ENCODE assay signal across 25 cellular contexts in the genomic region with DNA sequence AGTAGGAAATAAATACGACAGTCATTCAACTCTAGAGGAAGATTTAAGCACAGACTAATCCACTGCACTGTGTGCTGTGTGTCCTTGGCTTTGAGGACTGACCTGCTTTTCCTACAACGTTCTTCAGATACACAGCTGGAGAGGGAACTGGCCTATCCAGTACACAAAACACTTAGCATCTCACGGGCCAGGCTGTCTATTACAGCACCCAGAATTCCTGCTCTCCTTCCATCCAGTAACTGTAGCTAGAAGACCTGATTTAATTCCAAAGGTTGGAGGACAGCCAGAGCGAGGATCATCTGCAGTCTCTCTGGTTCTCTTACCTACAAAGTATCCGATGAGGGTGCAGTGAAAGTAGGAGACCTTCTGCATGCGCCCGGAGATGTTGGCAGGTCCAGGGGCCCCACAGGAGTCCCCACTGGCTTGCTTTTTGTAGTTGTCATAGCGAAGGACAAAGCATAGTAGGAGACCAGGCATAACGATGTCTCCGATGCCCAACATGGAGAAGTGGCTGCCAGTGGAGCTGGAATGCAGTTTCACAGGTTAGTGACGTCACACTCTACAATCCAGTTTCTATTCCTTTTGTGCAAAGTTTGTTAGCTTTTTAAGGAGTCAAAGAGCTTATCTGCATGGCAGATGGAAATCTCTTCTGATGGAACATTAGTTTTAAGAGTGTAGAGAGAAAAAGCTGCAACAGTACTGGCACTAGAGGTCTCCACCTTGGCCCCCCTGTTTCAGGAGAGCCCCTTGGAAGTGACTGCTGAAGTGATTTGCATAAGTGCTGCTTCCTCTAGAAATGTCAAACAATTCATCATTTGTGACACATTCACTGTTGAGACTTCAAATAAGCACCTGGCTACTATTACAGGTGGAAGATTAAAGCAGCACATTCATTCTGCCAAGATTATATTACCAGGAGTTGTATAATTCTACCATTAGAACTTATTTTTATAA. TPM values are rescaled to one million over a fixed set of nuclear protein-coding genes. Genes with fewer than 3 reads are reported as not detected.
DNase-seq lines count a peak whose midpoint lies in the region; ATAC-seq, FAIRE-seq and TF ChIP-seq lines count a peak whose summit lies in the region.
"Had no signal": no experiment of that assay in that cellular context is flagged by ENCODE, and none has a peak within 500 bp of the region (broad histone marks: within the 10 kb centered on the region; RNA-seq: fewer than 3 reads in every experiment).

No MANE protein-coding gene starts in this region.

- H2AFZ ChIP-seq in GM12878 (ENCODE audit: control insufficient read depth, low read depth, low read length) = no peak overlapping the region

- peaks cover 53% of the 10 kb centered on the region for H3K36me3 Mint-ChIP-seq in mesothelial cell of epicardium
- peaks cover 13% of the 10 kb centered on the region for H3K36me3 Mint-ChIP-seq in activated naive CD8-positive, alpha-beta T cell treated with anti-CD3 and anti-CD28 coated beads, Interleukin-2, amount 50 U/mL, for 24 hours (ENCODE audit: low read depth)
- peaks cover 51% of the 10 kb centered on the region for H3K36me3 Mint-ChIP-seq in effector memory CD8-positive, alpha-beta T cell (ENCODE audit: insufficient read depth)

- H3K27ac ChIP-seq in GM12878 (ENCODE audit: control insufficient read depth, insufficient read depth) = no peak overlapping the region
- no peak overlapping the region for H3K27ac ChIP-seq in mesendoderm (ENCODE audit: low read depth, low read length)
- H3K27ac ChIP-seq: suprapubic skin, VCaP had no signal

- in situ Hi-C loops in GM13976 (cut with MboI; ENCODE audit: low sequenced_read_pairs, unreplicated experiment) = no loop called here
- in situ Hi-C loops in GM12878 (cut with MboI) = no loop called here

- H3K4me3 ChIP-seq in GM12878 (no peak overlapping the region), mesendoderm (ENCODE audit: low read length) (no peak overlapping the region)
- H3K4me3 ChIP-seq: spleen, suprapubic skin had no signal

- no peaks in the 10 kb centered on the region for H3K79me1 ChIP-seq in mesendoderm (ENCODE audit: low read length)

- no peak for TF ChIP-seq CTCF in GM13976 (IDR thresholded peaks at IDR 0.05; ENCODE audit: borderline replicate concordance, control extremely low read depth, extremely low read depth, insufficient read depth, missing control alignments)
- TF ChIP-seq CTCF in GM12878 (IDR thresholded peaks at IDR 0.05 in 2 of 3, conservative IDR thresholded peaks at IDR 0.05 in 1 of 3; ENCODE audit: control insufficient read depth in 2 of 3, extremely low read depth in 1 of 3, insufficient read depth in 1 of 3, low read depth in 3 of 3, low read length in 3 of 3) = no peak
- TF ChIP-seq CTCF in mesothelial cell of epicardium (IDR thresholded peaks at IDR 0.05; ENCODE audit: unreplicated experiment) = no peak

- TF ChIP-seq EP300 in GM12878 (IDR thresholded peaks at IDR 0.05; ENCODE audit: borderline replicate concordance in 1 of 2, control insufficient read depth in 1 of 2, low read depth in 2 of 2, low read length in 2 of 2) = no peak

- H4K8ac ChIP-seq in mesendoderm (ENCODE audit: low read depth, low read length) = no peak overlapping the region

- peak overlapping the region; percentile 44 for H3K27ac Mint-ChIP-seq in mesothelial cell of epicardium
- no peak overlapping the region for H3K27ac Mint-ChIP-seq in activated naive CD8-positive, alpha-beta T cell treated with anti-CD3 and anti-CD28 coated beads, Interleukin-2, amount 50 U/mL, for 24 hours
- peak overlapping the region in 1 of 2 donors; percentile 52 for H3K27ac Mint-ChIP-seq in effector memory CD8-positive, alpha-beta T cell
- H3K27ac Mint-ChIP-seq: CD4-positive, alpha-beta memory T cell had no signal

- H3K9ac ChIP-seq in GM12878 (ENCODE audit: control insufficient read depth, insufficient read depth, low read length) (no peak overlapping the region), mesendoderm (ENCODE audit: low read length) (no peak overlapping the region)

- DNase-seq in AG20443 (ENCODE audit: low spot score) (peak; percentile 6), GM13976 (ENCODE audit: low spot score) (peak; percentile 31), GM12878 (ENCODE audit: low read depth, low spot score) (no peak), mesothelial cell of epicardium (ENCODE audit: low spot score in 2 of 2, unreplicated experiment in 2 of 2) (no peak), mesendoderm (no peak)
- DNase-seq in activated naive CD8-positive, alpha-beta T cell treated with anti-CD3 and anti-CD28 coated beads, Interleukin-2, amount 50 U/mL, for 24 hours = no peak
- no peak for DNase-seq in effector memory CD8-positive, alpha-beta T cell
- DNase-seq: activated CD4-positive, alpha-beta T cell treated with anti-CD3 and anti-CD28 coated beads, Interleukin-2, amount 50 U/mL, for 48 hours; activated naive CD4-positive, alpha-beta T cell treated with Interleukin-2 at 50 U/mL for 16 hours; activated T-cell treated with anti-CD3 and anti-CD28 coated beads for 4 hours; aorta; CD4-positive, alpha-beta memory T cell; hypothalamus; KG1; MV-4-11; NCI-H2029; SHP77; spleen; stimulated activated CD8-positive, alpha-beta memory T cell treated with anti-CD3 and anti-CD28 coated beads, Interleukin-4, amount 100 ng/mL, for 48 hours had no signal

- POLR2A ChIA-PET in GM12878 (lab: Charles Lee) = interaction anchor here (1.3 to 1.5 kb wide), 2 partner anchors 9 to 60 kb away, joined by 3 to 5 read pairs; no protein-coding TSS in a partner anchor

- H3K18ac ChIP-seq in mesendoderm (ENCODE audit: low read length) = no peak overlapping the region

- SMC1A ChIA-PET in GM12878 (lab: Charles Lee; ENCODE audit: uncharacterized antibody, unreplicated experiment) = interaction anchor here (0.8 to 1.3 kb wide), 3 partner anchors 16 to 102 kb away, joined by 3 read pairs; no protein-coding TSS in a partner anchor

- no peaks in the 10 kb centered on the region for H3K9me3 ChIP-seq in GM12878 (replicated peaks; ENCODE audit: control insufficient read depth, insufficient read depth, low read length)
- H3K9me3 ChIP-seq: spleen, suprapubic skin had no signal

- TF ChIP-seq POLR2A in GM12878 (IDR thresholded peaks at IDR 0.05; ENCODE audit: low read depth, low read length) = no peak

- H3K23ac ChIP-seq in mesendoderm (ENCODE audit: low read length) = no peak overlapping the region

- intact Hi-C loops in GM12878 (cut with micrococcal nuclease; ENCODE audit: unreplicated experiment) = no loop called here

- H4K20me1 ChIP-seq in GM12878 (ENCODE audit: control insufficient read depth, insufficient read depth) = no peaks in the 10 kb centered on the region

- H3K27me3 ChIP-seq in GM12878 (replicated peaks in 1 of 2; ENCODE audit: control insufficient read depth in 2 of 2, insufficient read depth in 2 of 2, low read length in 1 of 2) (no peaks in the 10 kb centered on the region), mesendoderm (ENCODE audit: insufficient read depth, low read length, poor library complexity) (no peaks in the 10 kb centered on the region)
- H3K27me3 ChIP-seq: spleen, suprapubic skin had no signal

- no peak for FAIRE-seq in GM12878 (lab: Jason Lieb, UNC)
- FAIRE-seq: H1, kidney had no signal

- 0 out of 2 replicates have a peak, but pooled peaks have one; percentile 7 for TF ChIP-seq RAD21 in GM12878 (IDR thresholded peaks at IDR 0.05; ENCODE audit: insufficient read depth, low read depth, low read length)

- H3K9me3 Mint-ChIP-seq in mesothelial cell of epicardium = no peaks in the 10 kb centered on the region
- H3K9me3 Mint-ChIP-seq in activated naive CD8-positive, alpha-beta T cell treated with anti-CD3 and anti-CD28 coated beads, Interleukin-2, amount 50 U/mL, for 24 hours = no peaks in the 10 kb centered on the region
- H3K9me3 Mint-ChIP-seq in effector memory CD8-positive, alpha-beta T cell = no peaks in the 10 kb centered on the region
- H3K9me3 Mint-ChIP-seq: neural crest cell had no signal

- H3K4me3 Mint-ChIP-seq in mesothelial cell of epicardium = no peak overlapping the region
- H3K4me3 Mint-ChIP-seq in activated naive CD8-positive, alpha-beta T cell treated with anti-CD3 and anti-CD28 coated beads, Interleukin-2, amount 50 U/mL, for 24 hours = no peak overlapping the region
- no peak overlapping the region for H3K4me3 Mint-ChIP-seq in effector memory CD8-positive, alpha-beta T cell
- H3K4me3 Mint-ChIP-seq: CD4-positive, alpha-beta memory T cell; neural crest cell had no signal

- H3K4me1 ChIP-seq in GM12878 (ENCODE audit: control insufficient read depth, insufficient read depth, low read length) (no peaks in the 10 kb centered on the region), mesendoderm (ENCODE audit: control insufficient read depth, low read depth, low read length) (no peaks in the 10 kb centered on the region)

- H2BK120ac ChIP-seq in mesendoderm (ENCODE audit: low read depth, low read length) = no peak overlapping the region

- peaks cover 14% of the 10 kb centered on the region for H3K4me1 Mint-ChIP-seq in mesothelial cell of epicardium
- no peaks in the 10 kb centered on the region for H3K4me1 Mint-ChIP-seq in activated naive CD8-positive, alpha-beta T cell treated with anti-CD3 and anti-CD28 coated beads, Interleukin-2, amount 50 U/mL, for 24 hours
- H3K4me1 Mint-ChIP-seq in effector memory CD8-positive, alpha-beta T cell (ENCODE audit: low read depth in 2 of 2) = peaks cover 9 to 12% of the 10 kb centered on the region in 2 donors

- H3K36me3 ChIP-seq in GM12878 (ENCODE audit: control insufficient read depth in 2 of 2, insufficient read depth in 2 of 2, low read length in 1 of 2) (peaks cover 22 to 36% of the 10 kb centered on the region in 2 experiments), mesendoderm (ENCODE audit: control insufficient read depth, insufficient read depth, low read length) (peaks cover 7% of the 10 kb centered on the region)

- RAD21 ChIA-PET in GM12878 (lab: Charles Lee; ENCODE audit: unreplicated experiment) = interaction anchor here (0.8 to 1.0 kb wide), 2 partner anchors 22 to 205 kb away, joined by 3 read pairs; no protein-coding TSS in a partner anchor

- H3K79me2 ChIP-seq in GM12878 (ENCODE audit: control insufficient read depth, insufficient read depth, low read length) (no peaks in the 10 kb centered on the region), mesendoderm (ENCODE audit: control insufficient read depth, insufficient read depth, low read length) (no peaks in the 10 kb centered on the region)

- no peak overlapping the region for H3K56ac ChIP-seq in mesendoderm (ENCODE audit: low read length)

- CTCF ChIA-PET in GM12878 (lab: Yijun Ruan, JAX) = interaction anchor here (1.2 to 1.4 kb wide), 2 partner anchors 184 to 205 kb away, joined by 3 to 9 read pairs; no protein-coding TSS in a partner anchor

- no peak overlapping the region for H2BK5ac ChIP-seq in mesendoderm (ENCODE audit: low read length)

- no peak overlapping the region for H3K4me2 ChIP-seq in GM12878 (ENCODE audit: control insufficient read depth, insufficient read depth)
- no peak overlapping the region for H3K4me2 ChIP-seq in mesendoderm (ENCODE audit: low read length)

- WGBS in GM12878 (ENCODE audit: insufficient coverage, insufficient replicate concordance, low lambda C conversion rate, missing lambda C conversion rate) = 96% methylated on average over 11 of the region's 11 CpGs
- WGBS in mesendoderm (ENCODE audit: extremely low coverage, insufficient coverage, low lambda C conversion rate) = no CpG with 5 or more reads among the region's 11 CpGs

- ATAC-seq in GM12878 = peak; percentile 46
- no peak for ATAC-seq in activated naive CD8-positive, alpha-beta T cell treated with anti-CD3 and anti-CD28 coated beads, Interleukin-2, amount 50 U/mL, for 24 hours
- no peak for ATAC-seq in GM18498 (IDR thresholded peaks at IDR 0.05; ENCODE audit: unreplicated experiment)
- no peak for ATAC-seq in effector memory CD8-positive, alpha-beta T cell (replicated peaks)

- H3K27me3 Mint-ChIP-seq in mesothelial cell of epicardium (ENCODE audit: low read depth) = no peaks in the 10 kb centered on the region
- no peaks in the 10 kb centered on the region for H3K27me3 Mint-ChIP-seq in activated naive CD8-positive, alpha-beta T cell treated with anti-CD3 and anti-CD28 coated beads, Interleukin-2, amount 50 U/mL, for 24 hours
- H3K27me3 Mint-ChIP-seq in effector memory CD8-positive, alpha-beta T cell = no peaks in the 10 kb centered on the region
- H3K27me3 Mint-ChIP-seq: CD4-positive, alpha-beta memory T cell had no signal

- no peak overlapping the region for H2BK15ac ChIP-seq in mesendoderm (replicated peaks; ENCODE audit: low read depth)

- BruUV-seq in GM12878 (replicated peaks; lab: Mats Ljungman, UMichigan) = no TSS peak

- H3K4ac ChIP-seq in mesendoderm (ENCODE audit: low read depth, low read length) = no peak overlapping the region

- no peak overlapping the region for H2AK5ac ChIP-seq in mesendoderm (ENCODE audit: low read length)

- no peak overlapping the region for H4K5ac ChIP-seq in mesendoderm (ENCODE audit: low read length)

RNA-seq across cellular contexts. Expression of gene ACADS, which starts 41.7 kb away (rescaled TPM):
- total RNA-seq in GM12878 (2013; cell fraction: nucleolus; rRNA removed) = 7.3 and 9.4 TPM in 2 replicates
- total RNA-seq in GM12878 (2014; rRNA removed) = 17.1 and 18.1 TPM in 2 replicates
- total RNA-seq in GM12878 (2014; rRNA removed; fragmentation: Illumina TruSeq; extraction: Trizol) = 4.1 and 5.0 TPM in 2 replicates
- total RNA-seq in GM12878 (2021) = 14.7 and 15.4 TPM in 2 replicates
- polyA plus RNA-seq in GM12878 (2011; ENCODE audit: low read depth) = 3.6 TPM
- 2.6 and 5.0 TPM in 2 replicates for polyA plus RNA-seq in GM12878 (2011; rRNA removed)
- 8.0 and 11.7 TPM in 2 replicates for polyA plus RNA-seq in GM12878 (2011; cell fraction: cytosol; rRNA removed)
- 22.4 and 23.8 TPM in 2 replicates for polyA plus RNA-seq in GM12878 (2011; cell fraction: nucleus; rRNA removed)
- polyA plus RNA-seq in GM12878 (2012) = 14.1 and 16.9 TPM in 2 replicates
- polyA plus RNA-seq in GM12878 (2014; fragmentation: Illumina TruSeq; extraction: Trizol) = 0.40 and 2.4 TPM in 2 replicates
- polyA plus RNA-seq in GM12878 (2014; fragmentation: Nextera tagmentation; extraction: Ambion mirVana) = under 1 TPM; 0.05 to 0.38 TPM
- 15.3 and 16.0 TPM in 2 replicates for polyA plus RNA-seq in GM12878 (2014; rRNA removed)
- 10 to 100 TPM; 16.5 to 18.1 TPM for polyA plus RNA-seq in GM12878 (2016; fragmentation: Nextera tagmentation; extraction: Ambion mirVana)
- 1.4 and 6.0 TPM in 2 replicates for polyA minus RNA-seq in GM12878 (2011; rRNA and poly(A)+ RNA removed)
- 3.6 TPM in 2 replicates for polyA minus RNA-seq in GM12878 (2011; cell fraction: cytosol; rRNA and poly(A)+ RNA removed)
- 4.0 and 4.1 TPM in 2 replicates for polyA minus RNA-seq in GM12878 (2011; cell fraction: nucleus; rRNA and poly(A)+ RNA removed)
- 11.9 to 12.8 TPM (median 11.9 TPM) in 3 replicates for total RNA-seq in mesothelial cell of epicardium
- polyA plus RNA-seq in mesendoderm (2013, experiment 1 of 2) = 1.0 TPM
- 1.1 TPM for polyA plus RNA-seq in mesendoderm (2013, experiment 2 of 2)

RNA-seq across cellular contexts. Expression of gene UNC119B, which starts 57.1 kb away (rescaled TPM):
- total RNA-seq in GM12878 (2013; cell fraction: nucleolus; rRNA removed) = 19.8 and 23.2 TPM in 2 replicates
- total RNA-seq in GM12878 (2014; rRNA removed) (8.7 and 10.3 TPM in 2 replicates), GM12878 (2014; rRNA removed; fragmentation: Illumina TruSeq; extraction: Trizol) (10.1 and 10.6 TPM in 2 replicates), GM12878 (2021) (22.4 and 23.3 TPM in 2 replicates), mesothelial cell of epicardium (35.0 to 36.0 TPM (median 35.1 TPM) in 3 replicates)
- 13.1 TPM for polyA plus RNA-seq in GM12878 (2011; ENCODE audit: low read depth)
- polyA plus RNA-seq in GM12878 (2011; rRNA removed) (31.5 and 31.7 TPM in 2 replicates), GM12878 (2014; fragmentation: Illumina TruSeq; extraction: Trizol) (16.3 and 17.9 TPM in 2 replicates), GM12878 (2014; fragmentation: Nextera tagmentation; extraction: Ambion mirVana) (1 to 10 TPM; 4.3 to 8.5 TPM), GM12878 (2014; rRNA removed) (20.8 and 23.9 TPM in 2 replicates), GM12878 (2016; fragmentation: Nextera tagmentation; extraction: Ambion mirVana) (1 to 10 TPM; 5.9 to 7.6 TPM)
- 27.5 and 28.4 TPM in 2 replicates for polyA plus RNA-seq in GM12878 (2011; cell fraction: cytosol; rRNA removed)
- polyA plus RNA-seq in GM12878 (2011; cell fraction: nucleus; rRNA removed) = 35.2 and 38.9 TPM in 2 replicates
- 13.6 and 16.4 TPM in 2 replicates for polyA plus RNA-seq in GM12878 (2012)
- polyA minus RNA-seq in GM12878 (2011; rRNA and poly(A)+ RNA removed) = 27.7 and 28.8 TPM in 2 replicates
- polyA minus RNA-seq in GM12878 (2011; cell fraction: cytosol; rRNA and poly(A)+ RNA removed) = 6.5 and 10.8 TPM in 2 replicates
- 13.2 and 18.2 TPM in 2 replicates for polyA minus RNA-seq in GM12878 (2011; cell fraction: nucleus; rRNA and poly(A)+ RNA removed)
- 24.0 TPM for polyA plus RNA-seq in mesendoderm (2013, experiment 1 of 2)
- 23.4 TPM for polyA plus RNA-seq in mesendoderm (2013, experiment 2 of 2)

Comparison
In these comparisons a context has a peak if more than half of its experiments do, and no peak if none do; other contexts are left out.
1. DNase-seq: peak in AG20443 (single experiment) and GM13976 (single experiment); none in GM12878 (single experiment), mesothelial cell of epicardium (0 of 2), activated naive CD8-positive, alpha-beta T cell treated with anti-CD3 and anti-CD28 coated beads, Interleukin-2, amount 50 U/mL, for 24 hours (single experiment), effector memory CD8-positive, alpha-beta T cell (0 of 3) and mesendoderm (single experiment).